Comparison of ENCODE assay signal across 13 cellular contexts in genomic region chr4:117893207-117893606, GRCh38.
"Had no signal": no experiment of that assay in that cellular context is flagged by ENCODE, and none has a peak within 500 bp of the region (broad histone marks: within the 10 kb centered on the region; RNA-seq: fewer than 3 reads in every experiment).

No MANE protein-coding gene starts in this region.

- ATAC-seq: left ventricle myocardium superior, psoas muscle, right lobe of liver, T-cell had no signal

- H3K27ac ChIP-seq: brain microvascular endothelial cell, hepatocyte, psoas muscle, right lobe of liver had no signal

- H3K4me2 ChIP-seq: hepatocyte had no signal

- DNase-seq: activated CD4-positive, alpha-beta T cell treated with anti-CD3 and anti-CD28 coated beads, Interleukin-2, amount 10 ng/mL, durations not matched to agents 7 days and 5 days; activated CD8-positive, alpha-beta memory T cell treated with anti-CD3 and anti-CD28 coated beads for 24 hours; activated gamma-delta T cell treated with Interleukin-2 at 50 U/mL for 16 hours; activated naive CD8-positive, alpha-beta T cell treated with anti-CD3 and anti-CD28 coated beads for 36 hours; brain microvascular endothelial cell; cortex of kidney; effector CD8-positive, alpha-beta T cell; left ventricle myocardium superior; psoas muscle; right lobe of liver; T-cell; T-helper 9 cell had no signal

- H3K4me1 ChIP-seq: psoas muscle, right lobe of liver had no signal

- H3K27me3 ChIP-seq: brain microvascular endothelial cell, hepatocyte, right lobe of liver had no signal

- H3K9me3 ChIP-seq: psoas muscle, right lobe of liver had no signal

- H3K36me3 ChIP-seq: brain microvascular endothelial cell, right lobe of liver had no signal

- H2AFZ ChIP-seq: hepatocyte had no signal

- H3K4me3 ChIP-seq: hepatocyte, psoas muscle, right lobe of liver had no signal
